In genomic region chr12:109383240-109383639, GRCh38 we compare ENCODE assay signal across 11 cellular contexts. TPM values are rescaled to one million over a fixed set of nuclear protein-coding genes. Genes with fewer than 3 reads are reported as not detected.
"Had no signal": no experiment of that assay in that cellular context is flagged by ENCODE, and none has a peak within 500 bp of the region (broad histone marks: within the 10 kb centered on the region; RNA-seq: fewer than 3 reads in every experiment).

No MANE protein-coding gene starts in this region.

- H3K9me3 ChIP-seq: HAP-1 had no signal

- H3K4me3 ChIP-seq: GM23338, HAP-1 had no signal

- H3K27ac ChIP-seq: HL-60, KMS-11 had no signal

- ATAC-seq: GM23338, HCT116 had no signal

- H3K9ac ChIP-seq: KMS-11 had no signal

- H3K36me3 ChIP-seq: HAP-1 had no signal

- H3K4me2 ChIP-seq: GM23338, KMS-11 had no signal

- H3K4me1 ChIP-seq: HAP-1 had no signal

- DNase-seq: H7, HFFc6, IMR-90, KBM-7 had no signal

- H2AFZ ChIP-seq: GM23338 had no signal

RNA-seq across cellular contexts. Expression of gene MYO1H, which starts 35.5 kb away (rescaled TPM):
- total RNA-seq: GM23338, H4, H7, HFFc6, HT1080, IMR-90 had no signal
- polyA plus RNA-seq: GM23338, IMR-90 had no signal
